ENCODE assay signal across 8 cellular contexts in genomic region chr1:151510957-151511635, GRCh38. TPM values are rescaled to one million over a fixed set of nuclear protein-coding genes. Genes with fewer than 3 reads are reported as not detected.
DNase-seq lines count a peak whose midpoint lies in the region; ATAC-seq and TF ChIP-seq lines count a peak whose summit lies in the region.

A gene with protein sequence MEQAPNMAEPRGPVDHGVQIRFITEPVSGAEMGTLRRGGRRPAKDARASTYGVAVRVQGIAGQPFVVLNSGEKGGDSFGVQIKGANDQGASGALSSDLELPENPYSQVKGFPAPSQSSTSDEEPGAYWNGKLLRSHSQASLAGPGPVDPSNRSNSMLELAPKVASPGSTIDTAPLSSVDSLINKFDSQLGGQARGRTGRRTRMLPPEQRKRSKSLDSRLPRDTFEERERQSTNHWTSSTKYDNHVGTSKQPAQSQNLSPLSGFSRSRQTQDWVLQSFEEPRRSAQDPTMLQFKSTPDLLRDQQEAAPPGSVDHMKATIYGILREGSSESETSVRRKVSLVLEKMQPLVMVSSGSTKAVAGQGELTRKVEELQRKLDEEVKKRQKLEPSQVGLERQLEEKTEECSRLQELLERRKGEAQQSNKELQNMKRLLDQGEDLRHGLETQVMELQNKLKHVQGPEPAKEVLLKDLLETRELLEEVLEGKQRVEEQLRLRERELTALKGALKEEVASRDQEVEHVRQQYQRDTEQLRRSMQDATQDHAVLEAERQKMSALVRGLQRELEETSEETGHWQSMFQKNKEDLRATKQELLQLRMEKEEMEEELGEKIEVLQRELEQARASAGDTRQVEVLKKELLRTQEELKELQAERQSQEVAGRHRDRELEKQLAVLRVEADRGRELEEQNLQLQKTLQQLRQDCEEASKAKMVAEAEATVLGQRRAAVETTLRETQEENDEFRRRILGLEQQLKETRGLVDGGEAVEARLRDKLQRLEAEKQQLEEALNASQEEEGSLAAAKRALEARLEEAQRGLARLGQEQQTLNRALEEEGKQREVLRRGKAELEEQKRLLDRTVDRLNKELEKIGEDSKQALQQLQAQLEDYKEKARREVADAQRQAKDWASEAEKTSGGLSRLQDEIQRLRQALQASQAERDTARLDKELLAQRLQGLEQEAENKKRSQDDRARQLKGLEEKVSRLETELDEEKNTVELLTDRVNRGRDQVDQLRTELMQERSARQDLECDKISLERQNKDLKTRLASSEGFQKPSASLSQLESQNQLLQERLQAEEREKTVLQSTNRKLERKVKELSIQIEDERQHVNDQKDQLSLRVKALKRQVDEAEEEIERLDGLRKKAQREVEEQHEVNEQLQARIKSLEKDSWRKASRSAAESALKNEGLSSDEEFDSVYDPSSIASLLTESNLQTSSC (plus strand): TSS chr1:151511387. CDS start chr1:151518520, 7,133 bp downstream.

- no peak for TF ChIP-seq POLR2A in heart left ventricle (IDR thresholded peaks at IDR 0.05)
- TF ChIP-seq POLR2A in tibial nerve (IDR thresholded peaks at IDR 0.05): peak in 1 of 2 donors; percentile 10

- H3K36me3 ChIP-seq in adipocyte (ENCODE audit: control insufficient read depth, insufficient read depth, low read length, severe bottlenecking): no peaks in the 10 kb centered on the region
- H3K36me3 ChIP-seq in heart left ventricle: no peaks in the 10 kb centered on the region
- H3K36me3 ChIP-seq in tibial nerve: no peaks in the 10 kb centered on the region

- TF ChIP-seq EP300 in tibial nerve (IDR thresholded peaks at IDR 0.05): peak in 1 of 2 donors; percentile 21

- H3K9me3 ChIP-seq in adipocyte (ENCODE audit: control insufficient read depth, low read length): no peaks in the 10 kb centered on the region
- H3K9me3 ChIP-seq in heart left ventricle: no peaks in the 10 kb centered on the region
- no peaks in the 10 kb centered on the region for H3K9me3 ChIP-seq in tibial nerve

- peak; percentile 81 for DNase-seq in EL
- DNase-seq in NCI-H1417 (lab: John Stamatoyannopoulos, UW): peak; percentile 97 to 99 (median 98)
- peak; percentile 81 for DNase-seq in T follicular helper cell (ENCODE audit: low read depth)
- DNase-seq in adipocyte (ENCODE audit: low read depth): peak; percentile 83
- peak; percentile 82 to 91 (median 86) for DNase-seq in heart left ventricle
- peak; percentile 95 for DNase-seq in pons (ENCODE audit: low spot score)
- peak; percentile 48 to 55 for DNase-seq in tibial nerve (ENCODE audit: low spot score in 2 of 2)

- H3K4me1 ChIP-seq in adipocyte (ENCODE audit: control insufficient read depth, insufficient read depth, low read length) (peaks cover 7% of the 10 kb centered on the region), heart left ventricle (peaks cover 0 to 23% (median 10%) of the 10 kb centered on the region in 12 donors), tibial nerve (peaks cover 0 to 19% (median 15%) of the 10 kb centered on the region in 4 donors)

- ATAC-seq in HG02588 (IDR thresholded peaks at IDR 0.05; ENCODE audit: unreplicated experiment): peak; percentile 80
- ATAC-seq in heart left ventricle: peak; percentile 97 to 98 (median 98)

- intact Hi-C loops in heart left ventricle (cut with DNase I): no loop called here

- TF ChIP-seq CTCF in heart left ventricle (IDR thresholded peaks at IDR 0.05) (no peak), tibial nerve (IDR thresholded peaks at IDR 0.05) (peak in 1 of 5 experiments; percentile 9)

- WGBS in heart left ventricle, 4 donors: 1 to 3% (median 1%) methylated on average over 7 to 68 of the region's 68 CpGs
- WGBS in tibial nerve, 2 donors: 1% methylated on average over 37 to 64 of the region's 68 CpGs

- no peak within 1 kb of the TSS for H3K9ac ChIP-seq in adipocyte (ENCODE audit: low read length)

- H3K27me3 ChIP-seq in adipocyte (replicated peaks; ENCODE audit: control insufficient read depth, insufficient read depth, low read length): peaks cover 64% of the 10 kb centered on the region
- peaks cover 0 to 20% (median 6%) of the 10 kb centered on the region in 9 donors for H3K27me3 ChIP-seq in heart left ventricle
- peaks cover 0 to 5% of the 10 kb centered on the region in 2 donors for H3K27me3 ChIP-seq in tibial nerve

- H3K4me3 ChIP-seq in adipocyte (ENCODE audit: low read length) (peak within 1 kb of the TSS; percentile 74), heart left ventricle (peak within 1 kb of the TSS; percentile 28 to 87 (median 68)), tibial nerve (peak within 1 kb of the TSS; percentile 56 to 66 (median 59))

- H3K27ac ChIP-seq in heart left ventricle (peak within 1 kb of the TSS in 4 of 12 donors; percentile 6 to 72 (median 20)), tibial nerve (peak within 1 kb of the TSS; percentile 38 to 84 (median 75))

RNA-seq across cellular contexts. Expression of the gene that starts here (rescaled TPM):
- 10 to 100 TPM in 1 of 9 donors, under 1 TPM in 4, not detected in 4; 0.09 to 21.0 (median 0.29) TPM for total RNA-seq in heart left ventricle
- under 1 TPM; 0.08 to 0.18 TPM for polyA plus RNA-seq in heart left ventricle
- total RNA-seq in tibial nerve: 1 to 10 TPM in 3 of 4 donors, under 1 TPM in 1; 0.63 to 4.9 (median 2.0) TPM
